In the genomic region with DNA sequence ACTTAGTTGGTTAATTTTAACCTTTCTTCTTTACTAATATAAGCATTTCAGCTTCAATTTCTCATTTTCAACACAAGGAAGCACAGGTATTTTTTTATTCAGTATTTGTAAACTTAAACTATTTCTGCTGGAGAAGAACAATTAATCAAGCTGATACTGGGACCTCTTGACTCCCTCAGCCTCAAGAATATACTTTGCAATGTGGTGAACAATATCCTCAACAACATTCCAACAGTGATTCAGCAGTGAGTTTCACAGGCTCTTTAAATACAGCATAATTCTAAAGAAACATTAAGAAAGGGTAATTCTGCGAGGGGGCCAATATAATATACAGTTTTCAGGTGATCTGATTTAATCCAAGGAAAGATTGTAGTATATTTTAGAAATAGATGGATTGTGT, we compare ENCODE assay signal across 20 cellular contexts. TPM values are rescaled to one million over a fixed set of nuclear protein-coding genes. Genes with fewer than 3 reads are reported as not detected.
"Had no signal": no experiment of that assay in that cellular context is flagged by ENCODE, and none has a peak within 500 bp of the region (broad histone marks: within the 10 kb centered on the region; RNA-seq: fewer than 3 reads in every experiment).

No MANE protein-coding gene starts in this region.

- H3K4me3 ChIP-seq: ascending aorta, coronary artery, gastroesophageal sphincter, mucosa of descending colon, pancreas had no signal

- ATAC-seq: gastroesophageal sphincter; left lobe of liver; mucosa of descending colon; naive thymus-derived CD4-positive, alpha-beta T cell; pancreas; stimulated activated memory B cell treated with anti-CD40 and anti-IgM and Interleukin-4, amounts not matched to agents 10 μg/mL and 1 μg/mL and 100 μg/mL, for 72 hours had no signal

- DNase-seq: activated CD4-positive, alpha-beta T cell treated with anti-CD3 and anti-CD28 coated beads for 1 hour; activated CD4-positive, alpha-beta T cell treated with anti-CD3 and anti-CD28 coated beads, Interleukin-2, amount 50 U/mL, for 4 hours; activated naive CD4-positive, alpha-beta T cell; activated naive CD8-positive, alpha-beta T cell treated with anti-CD3 and anti-CD28 coated beads, Interleukin-2, amount 10 ng/mL, durations not matched to agents 7 days and 5 days; activated T-cell treated with anti-CD3 and anti-CD28 coated beads for 4 hours; central memory CD4-positive, alpha-beta T cell; effector CD4-positive, alpha-beta T cell; islet precursor cell; mucosa of descending colon; naive thymus-derived CD4-positive, alpha-beta T cell; pancreas; stimulated activated CD4-positive, alpha-beta T cell treated with anti-CD3 and anti-CD28 coated beads, Interleukin-12 subunit alpha, Interleukin-12 subunit beta, amount 100 ng/mL, for 4 hours; stimulated activated CD4-positive, alpha-beta T cell treated with anti-CD3 and anti-CD28 coated beads, Interleukin-2, amount 100 ng/mL, for 48 hours; T-helper 1 cell; T1000 had no signal

RNA-seq across cellular contexts. Expression of gene RAPGEF4, which starts 10.0 kb away (rescaled TPM):
- polyA plus RNA-seq: naive thymus-derived CD4-positive, alpha-beta T cell had no signal
